In genomic region chr15:65303687-65304392, GRCh38 we compare ENCODE assay signal across 8 cellular contexts. TPM values are rescaled to one million over a fixed set of nuclear protein-coding genes. Genes with fewer than 3 reads are reported as not detected.
DNase-seq lines count a peak whose midpoint lies in the region; ATAC-seq and TF ChIP-seq lines count a peak whose summit lies in the region.

No MANE protein-coding gene starts in this region.

- CTCF ChIA-PET in CD8-positive, alpha-beta T cell (lab: Charles Lee) = interaction anchor here (0.9 to 1.5 kb wide), 4 partner anchors 15 to 82 kb away, joined by 3 to 6 read pairs (median 3); no protein-coding TSS in a partner anchor

- peak overlapping the region; percentile 62 for H3K4me3 ChIP-seq in CD8-positive, alpha-beta T cell (ENCODE audit: low read depth, low read length)
- H3K4me3 ChIP-seq in effector memory CD4-positive, alpha-beta T cell (ENCODE audit: insufficient read depth, low read depth, low read length, poor library complexity, severe bottlenecking) = peak overlapping the region; percentile 53
- peak overlapping the region; percentile 27 for H3K4me3 ChIP-seq in mesodermal cell (ENCODE audit: extremely low read depth, insufficient read depth, low read length, poor library complexity, severe bottlenecking)

- peaks cover 15% of the 10 kb centered on the region for H3K4me1 ChIP-seq in CD8-positive, alpha-beta T cell (ENCODE audit: insufficient read depth, low read length)
- H3K4me1 ChIP-seq in effector memory CD4-positive, alpha-beta T cell (ENCODE audit: control insufficient read depth, insufficient read depth, low read length, poor library complexity, severe bottlenecking) = peaks cover 4% of the 10 kb centered on the region
- H3K4me1 ChIP-seq in mesodermal cell (ENCODE audit: control insufficient read depth, insufficient read depth, low read length, poor library complexity, severe bottlenecking) = peaks cover 6% of the 10 kb centered on the region

- H3K9me3 Mint-ChIP-seq in CD8-positive, alpha-beta T cell = no peaks in the 10 kb centered on the region
- no peaks in the 10 kb centered on the region for H3K9me3 Mint-ChIP-seq in stimulated activated memory B cell treated with anti-CD40 and anti-IgM and Interleukin-4, amounts not matched to agents 10 μg/mL and 1 μg/mL and 100 μg/mL, for 72 hours

- intact Hi-C loops in CD8-positive, alpha-beta T cell (cut with DNase I, micrococcal nuclease) = loop anchor here (1.0 to 10.0 kb wide), 7 partner anchors 8 to 568 kb away; partner anchors contain the start of genes CLPX (in 2 of the 2), PARP16 (in 2 of the 2), PDCD7 (in 2 of the 2) and RNU5A-1 (in 2 of the 2)

- H3K4me1 Mint-ChIP-seq in CD8-positive, alpha-beta T cell (ENCODE audit: low read depth) = peaks cover 44% of the 10 kb centered on the region
- H3K4me1 Mint-ChIP-seq in stimulated activated memory B cell treated with anti-CD40 and anti-IgM and Interleukin-4, amounts not matched to agents 10 μg/mL and 1 μg/mL and 100 μg/mL, for 72 hours = peaks cover 32% of the 10 kb centered on the region

- POLR2A ChIA-PET in CD8-positive, alpha-beta T cell (lab: Charles Lee) = interaction anchor here (0.9 to 2.4 kb wide), 14 partner anchors 8 to 1141 kb away, joined by 3 to 49 read pairs (median 4); partner anchors contain the start of genes CLPX, PARP16, PPIB and RNU5A-1

- TF ChIP-seq CTCF in CD8-positive, alpha-beta T cell (IDR thresholded peaks at IDR 0.05) = peak; percentile 99

- peak overlapping the region; percentile 90 for H3K27ac ChIP-seq in CD8-positive, alpha-beta T cell (ENCODE audit: low read depth, low read length)
- H3K27ac ChIP-seq in effector memory CD4-positive, alpha-beta T cell (ENCODE audit: insufficient read depth, low read length, poor library complexity, severe bottlenecking) = peak overlapping the region; percentile 92
- peak overlapping the region; percentile 99 for H3K27ac ChIP-seq in mesodermal cell (ENCODE audit: low read depth, low read length, severe bottlenecking)

- H3K9me3 ChIP-seq in CD8-positive, alpha-beta T cell (ENCODE audit: low read length) = no peaks in the 10 kb centered on the region
- H3K9me3 ChIP-seq in effector memory CD4-positive, alpha-beta T cell (ENCODE audit: control insufficient read depth, low read length) = no peaks in the 10 kb centered on the region
- H3K9me3 ChIP-seq in mesodermal cell (ENCODE audit: control insufficient read depth, low read length) = no peaks in the 10 kb centered on the region

- H3K27ac Mint-ChIP-seq in CD8-positive, alpha-beta T cell = peak overlapping the region; percentile 98
- peak overlapping the region; percentile 99 for H3K27ac Mint-ChIP-seq in stimulated activated memory B cell treated with anti-CD40 and anti-IgM and Interleukin-4, amounts not matched to agents 10 μg/mL and 1 μg/mL and 100 μg/mL, for 72 hours

- DNase-seq in CD8-positive, alpha-beta T cell = peak in 4 of 7 experiments; percentile 50 to 80 (median 65)
- DNase-seq in H4 (ENCODE audit: low spot score) (peak; percentile 36), NCI-H1694 (lab: John Stamatoyannopoulos, UW) (peak; percentile 21), NOMO-1 treated with dmso at 0.1 percent for 144 hours (lab: John Stamatoyannopoulos, UW; ENCODE audit: unreplicated experiment) (no peak)
- DNase-seq in activated CD4-positive, alpha-beta T cell treated with anti-CD3 and anti-CD28 coated beads for 48 hours = peak; percentile 31
- DNase-seq in effector memory CD4-positive, alpha-beta T cell = peak in 1 of 3 donors; percentile 60

- peaks cover 2% of the 10 kb centered on the region for H3K36me3 Mint-ChIP-seq in CD8-positive, alpha-beta T cell
- no peaks in the 10 kb centered on the region for H3K36me3 Mint-ChIP-seq in stimulated activated memory B cell treated with anti-CD40 and anti-IgM and Interleukin-4, amounts not matched to agents 10 μg/mL and 1 μg/mL and 100 μg/mL, for 72 hours

- H3K27me3 Mint-ChIP-seq in CD8-positive, alpha-beta T cell (ENCODE audit: low read depth) = no peaks in the 10 kb centered on the region
- H3K27me3 Mint-ChIP-seq in stimulated activated memory B cell treated with anti-CD40 and anti-IgM and Interleukin-4, amounts not matched to agents 10 μg/mL and 1 μg/mL and 100 μg/mL, for 72 hours = no peaks in the 10 kb centered on the region

- WGBS in mesodermal cell (ENCODE audit: insufficient coverage in 2 of 2), 2 experiments = 17 to 20% methylated on average over 21 of the region's 25 CpGs

- peak; percentile 5 for ATAC-seq in CD8-positive, alpha-beta T cell
- no peak for ATAC-seq in stimulated activated memory B cell treated with anti-CD40 and anti-IgM and Interleukin-4, amounts not matched to agents 10 μg/mL and 1 μg/mL and 100 μg/mL, for 72 hours

- H3K36me3 ChIP-seq in CD8-positive, alpha-beta T cell (ENCODE audit: insufficient read depth, low read length) = no peaks in the 10 kb centered on the region
- H3K36me3 ChIP-seq in effector memory CD4-positive, alpha-beta T cell (ENCODE audit: control insufficient read depth, insufficient read depth, low read length) = no peaks in the 10 kb centered on the region
- H3K36me3 ChIP-seq in mesodermal cell (ENCODE audit: control insufficient read depth, insufficient read depth, low read length) = no peaks in the 10 kb centered on the region

- H3K4me3 Mint-ChIP-seq in CD8-positive, alpha-beta T cell = peak overlapping the region; percentile 94
- H3K4me3 Mint-ChIP-seq in stimulated activated memory B cell treated with anti-CD40 and anti-IgM and Interleukin-4, amounts not matched to agents 10 μg/mL and 1 μg/mL and 100 μg/mL, for 72 hours = peak overlapping the region; percentile 96

- H3K27me3 ChIP-seq in CD8-positive, alpha-beta T cell (ENCODE audit: insufficient read depth, low read length) = no peaks in the 10 kb centered on the region
- H3K27me3 ChIP-seq in effector memory CD4-positive, alpha-beta T cell (replicated peaks; ENCODE audit: control insufficient read depth, insufficient read depth, low read length, poor library complexity, severe bottlenecking) = no peaks in the 10 kb centered on the region

RNA-seq across cellular contexts. Expression of gene RNU5B-1, which starts 0.6 kb away (rescaled TPM):
- 10 to 100 TPM; 17.0 to 36.6 TPM for total RNA-seq in CD8-positive, alpha-beta T cell
- not detected in 2 replicates for total RNA-seq in H4 (2014; rRNA removed; shearing (Covaris generic))
- 12,289 TPM for polyA plus RNA-seq in mesodermal cell (2013, experiment 1 of 2)
- polyA plus RNA-seq in mesodermal cell (2013, experiment 2 of 2) = 16,601 TPM

RNA-seq across cellular contexts. Expression of gene RNU5A-1, which starts 8.0 kb away (rescaled TPM):
- total RNA-seq in CD8-positive, alpha-beta T cell = not detected
- total RNA-seq in H4 (2014; rRNA removed; shearing (Covaris generic)) = not detected in 2 replicates
- polyA plus RNA-seq in mesodermal cell (2013, experiment 1 of 2) = 6,661 TPM
- 8,769 TPM for polyA plus RNA-seq in mesodermal cell (2013, experiment 2 of 2)

RNA-seq across cellular contexts. Expression of gene PARP16, which starts 17.2 kb away (rescaled TPM):
- total RNA-seq in CD8-positive, alpha-beta T cell = 10 to 100 TPM in 1 of 2 experiments, 1 to 10 TPM in 1; 9.9 to 11.5 TPM
- 5.1 and 7.7 TPM in 2 replicates for total RNA-seq in H4 (2014; rRNA removed; shearing (Covaris generic))
- polyA plus RNA-seq in mesodermal cell (2013, experiment 1 of 2) = 5.6 TPM
- polyA plus RNA-seq in mesodermal cell (2013, experiment 2 of 2) = 6.3 TPM

Comparison
In these comparisons a context has a peak if more than half of its experiments do, and no peak if none do; other contexts are left out.
1. RNA of gene RNU5B-1, which starts 0.6 kb away (total RNA-seq): 17.0 to 36.6 TPM in CD8-positive, alpha-beta T cell; not detected in H4; every median in the first group is over 10 times any median in the second.
2. Peak in every context shown above with its lines, with median percentiles within 50 percentile points of each other: H3K27ac ChIP-seq and H3K4me3 ChIP-seq.